Comparison of ENCODE assay signal across 9 cellular contexts in the genomic region with DNA sequence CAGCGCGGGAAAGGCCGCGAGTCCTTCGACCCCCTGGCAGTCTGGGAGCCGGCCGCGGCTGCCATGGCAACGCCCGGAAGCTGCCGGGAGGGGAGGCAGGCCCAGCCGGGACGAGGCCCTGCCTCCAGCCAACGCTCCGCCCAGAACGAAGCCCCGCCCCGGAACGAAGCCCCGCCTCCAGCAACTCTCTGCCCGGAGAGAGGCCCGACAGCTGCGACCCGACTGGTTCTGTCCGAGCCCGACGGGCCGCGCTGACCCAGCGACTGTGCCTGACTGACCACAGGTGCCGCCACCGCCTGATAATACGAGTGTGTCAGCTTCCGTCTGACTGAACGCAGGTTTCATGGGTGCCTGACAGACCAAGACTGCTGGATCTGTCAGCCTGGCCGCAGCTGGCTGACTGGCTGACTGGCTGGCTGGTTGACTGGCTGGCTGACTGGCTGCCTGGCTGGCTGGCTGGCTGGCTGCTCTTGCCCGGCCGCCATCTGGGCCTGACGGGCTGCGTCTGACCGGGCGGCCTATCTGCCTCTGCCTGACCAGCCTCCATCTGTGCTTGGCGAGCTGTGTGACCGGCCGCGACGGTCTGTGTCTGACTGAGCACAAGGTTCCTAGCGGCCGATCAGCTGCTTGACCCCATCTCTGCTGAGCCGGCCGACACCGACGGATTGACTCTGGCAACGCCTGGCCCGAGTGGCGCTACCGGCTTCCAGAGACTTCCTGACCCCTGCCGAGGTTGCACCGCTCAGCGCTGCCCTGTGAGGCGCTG.
DNase-seq lines count a peak whose midpoint lies in the region; ATAC-seq, FAIRE-seq and TF ChIP-seq lines count a peak whose summit lies in the region.
"Had no signal": no experiment of that assay in that cellular context is flagged by ENCODE, and none has a peak within 500 bp of the region (broad histone marks: within the 10 kb centered on the region; RNA-seq: fewer than 3 reads in every experiment).

No MANE protein-coding gene starts in this region.

- peak overlapping the region; percentile 78 for H3K9ac ChIP-seq in NT2/D1 (ENCODE audit: insufficient read length, low read depth)

- peak; percentile 70 for DNase-seq in CMK (ENCODE audit: low read depth)
- DNase-seq in GM20000 (ENCODE audit: low spot score) = peak; percentile 98
- DNase-seq in HTR-8/SVneo (ENCODE audit: insufficient read length, low spot score) = peak; percentile 93
- peak; percentile 76 for DNase-seq in NT2/D1 (ENCODE audit: low read depth, low spot score)
- DNase-seq in activated T-cell treated with anti-CD3 and anti-CD28 coated beads for 1 hour (ENCODE audit: low read depth) = peak; percentile 91
- peak; percentile 92 for DNase-seq in epidermal melanocyte (ENCODE audit: insufficient read length, low spot score)
- peak; percentile 96 to 100 (median 97) for DNase-seq in mucosa of descending colon
- DNase-seq in stimulated activated CD8-positive, alpha-beta memory T cell treated with anti-CD3 and anti-CD28 coated beads, Interleukin-2, amount 100 ng/mL, for 48 hours (ENCODE audit: low read depth in 2 of 2) = peak; percentile 84 to 93

- peaks cover 7% of the 10 kb centered on the region for H3K9me3 ChIP-seq in NT2/D1 (ENCODE audit: insufficient read depth, low read length)
- H3K9me3 ChIP-seq in mucosa of descending colon = no peaks in the 10 kb centered on the region

- peaks cover 35% of the 10 kb centered on the region for H3K27me3 ChIP-seq in NT2/D1 (ENCODE audit: insufficient read depth, insufficient read length)

- ATAC-seq in mucosa of descending colon = peak; percentile 98

- H3K36me3 ChIP-seq in NT2/D1 (ENCODE audit: insufficient read depth, insufficient read length, low read length) (no peaks in the 10 kb centered on the region), mucosa of descending colon (ENCODE audit: low read depth) (no peaks in the 10 kb centered on the region)

- TF ChIP-seq CTCF in GM20000 (IDR thresholded peaks at IDR 0.05; ENCODE audit: extremely low read depth, missing control alignments) (no peak), mucosa of descending colon (IDR thresholded peaks at IDR 0.05) (no peak)

- peak; percentile 95 for FAIRE-seq in HTR-8/SVneo (lab: Jason Lieb, UNC)
- FAIRE-seq: islet of Langerhans had no signal

- peaks cover 8% of the 10 kb centered on the region for H3K4me1 ChIP-seq in NT2/D1 (ENCODE audit: insufficient read depth, insufficient read length)
- H3K4me1 ChIP-seq in mucosa of descending colon (ENCODE audit: low read depth) = peaks cover 16% of the 10 kb centered on the region

- H3K4me3 ChIP-seq in NT2/D1 (ENCODE audit: insufficient read length, low read depth) (peak overlapping the region; percentile 65), mucosa of descending colon (peak overlapping the region; percentile 26)

- intact Hi-C loops in mucosa of descending colon (cut with DNase I, micrococcal nuclease) = no loop called here

Comparison
In these comparisons a context has a peak if more than half of its experiments do, and no peak if none do; other contexts are left out.
1. Peak in every context shown above with its lines: DNase-seq, ATAC-seq and H3K4me3 ChIP-seq.